Comparison of ENCODE assay signal across 8 cellular contexts in genomic region chr19:16247353-16248182, GRCh38. TPM values are rescaled to one million over a fixed set of nuclear protein-coding genes. Genes with fewer than 3 reads are reported as not detected.
DNase-seq lines count a peak whose midpoint lies in the region; ATAC-seq and TF ChIP-seq lines count a peak whose summit lies in the region.

No MANE protein-coding gene starts in this region.

- H3K27ac Mint-ChIP-seq in activated CD4-positive, alpha-beta T cell treated with anti-CD3 and anti-CD28 coated beads, Interleukin-2, amount 10 ng/mL, durations not matched to agents 7 days and 5 days, result peak overlapping the region; percentile 3

- H3K27me3 Mint-ChIP-seq in activated CD4-positive, alpha-beta T cell treated with anti-CD3 and anti-CD28 coated beads, Interleukin-2, amount 10 ng/mL, durations not matched to agents 7 days and 5 days, result peaks cover 8% of the 10 kb centered on the region

- peak; percentile 96 for TF ChIP-seq CTCF in AG04450 (IDR thresholded peaks at IDR 0.05; ENCODE audit: low read depth, low read length)
- TF ChIP-seq CTCF in choroid plexus epithelial cell (conservative IDR thresholded peaks at IDR 0.05; ENCODE audit: low read depth, low read length), result peak; percentile 96

- H3K27me3 ChIP-seq in AG04450 (ENCODE audit: control insufficient read depth, insufficient read depth, low read length), result no peaks in the 10 kb centered on the region

- DNase-seq in AG04450 (ENCODE audit: low read depth, low spot score) (peak; percentile 37), H4 (ENCODE audit: low spot score) (peak; percentile 79), NCI-H460 (ENCODE audit: extremely low read depth, low read depth) (peak; percentile 63), choroid plexus epithelial cell (ENCODE audit: low read depth) (peak; percentile 73), left kidney (ENCODE audit: low read depth, low spot score) (peak; percentile 90)
- DNase-seq in activated CD4-positive, alpha-beta T cell treated with anti-CD3 and anti-CD28 coated beads, Interleukin-2, amount 10 ng/mL, durations not matched to agents 7 days and 5 days, result peak; percentile 87
- peak; percentile 86 for DNase-seq in stimulated activated CD4-positive, alpha-beta T cell treated with anti-CD3 and anti-CD28 coated beads, Interleukin-4, amount 100 ng/mL, for 1 hour

- peaks cover 36% of the 10 kb centered on the region for H3K4me1 Mint-ChIP-seq in activated CD4-positive, alpha-beta T cell treated with anti-CD3 and anti-CD28 coated beads, Interleukin-2, amount 10 ng/mL, durations not matched to agents 7 days and 5 days

- no peak overlapping the region for H3K27ac ChIP-seq in AG04450 (ENCODE audit: low read depth, low read length)

- ATAC-seq in GM21723 (IDR thresholded peaks at IDR 0.05; ENCODE audit: unreplicated experiment), result no peak

- H3K9me3 ChIP-seq in AG04450 (ENCODE audit: control insufficient read depth, insufficient read depth, low read length), result peaks cover 3% of the 10 kb centered on the region; the same call in 1 of the 2 replicates

- H3K4me3 Mint-ChIP-seq in activated CD4-positive, alpha-beta T cell treated with anti-CD3 and anti-CD28 coated beads, Interleukin-2, amount 10 ng/mL, durations not matched to agents 7 days and 5 days, result no peak overlapping the region

- H3K36me3 Mint-ChIP-seq in activated CD4-positive, alpha-beta T cell treated with anti-CD3 and anti-CD28 coated beads, Interleukin-2, amount 10 ng/mL, durations not matched to agents 7 days and 5 days (ENCODE audit: low read depth), result peaks cover 3% of the 10 kb centered on the region

- POLR2A ChIA-PET in AG04450 (lab: Yijun Ruan, JAX), result interaction anchor here (0.6 to 1.7 kb wide), 5 partner anchors 77 to 135 kb away, joined by 3 to 7 read pairs (median 5); partner anchors contain the start of gene KLF2
- POLR2A ChIA-PET in activated CD4-positive, alpha-beta T cell treated with anti-CD3 and anti-CD28 coated beads, Interleukin-2, amount 10 ng/mL, durations not matched to agents 7 days and 5 days (lab: Charles Lee), result no interaction called here

- H3K4me3 ChIP-seq in AG04450 (ENCODE audit: low read depth, low read length), result no peak overlapping the region
- H3K4me3 ChIP-seq in choroid plexus epithelial cell (ENCODE audit: low read depth, low read length), result no peak overlapping the region

- H3K9me3 Mint-ChIP-seq in activated CD4-positive, alpha-beta T cell treated with anti-CD3 and anti-CD28 coated beads, Interleukin-2, amount 10 ng/mL, durations not matched to agents 7 days and 5 days, result no peaks in the 10 kb centered on the region

- CTCF ChIA-PET in AG04450 (lab: Charles Lee), result interaction anchor here (0.5 to 5.5 kb wide), 48 partner anchors 10 to 811 kb away, joined by 3 to 240 read pairs (median 4); no protein-coding TSS in a partner anchor
- CTCF ChIA-PET in activated CD4-positive, alpha-beta T cell treated with anti-CD3 and anti-CD28 coated beads, Interleukin-2, amount 10 ng/mL, durations not matched to agents 7 days and 5 days (lab: Charles Lee), result interaction anchor here (0.5 to 3.2 kb wide), 16 partner anchors 12 to 373 kb away, joined by 3 to 29 read pairs (median 3); no protein-coding TSS in a partner anchor

RNA-seq across cellular contexts. Expression of gene AP1M1, which starts 49.9 kb away (rescaled TPM):
- polyA plus RNA-seq in AG04450 (2011; rRNA removed), result 42.5 and 54.3 TPM in 2 replicates
- polyA minus RNA-seq in AG04450 (2011; rRNA and poly(A)+ RNA removed), result 59.5 and 63.7 TPM in 2 replicates
- 88.8 and 95.9 TPM in 2 replicates for total RNA-seq in H4 (2014; rRNA removed; shearing (Covaris generic))
- 38.0 and 43.4 TPM in 2 replicates for total RNA-seq in NCI-H460 (2014; rRNA removed; shearing (Covaris generic))
- polyA plus RNA-seq in NCI-H460 (2014; cell fraction: nucleus; rRNA removed), result 43.9 and 54.8 TPM in 2 replicates
- 100 to 1,000 TPM; 129 to 150 TPM for total RNA-seq in activated CD4-positive, alpha-beta T cell treated with anti-CD3 and anti-CD28 coated beads, Interleukin-2, amount 10 ng/mL, durations not matched to agents 7 days and 5 days

Comparison
In these comparisons a context has a peak if more than half of its experiments do, and no peak if none do; other contexts are left out.
1. DNase-seq: peak in every context shown above with its lines; median percentile 90 in left kidney; 87 in activated CD4-positive, alpha-beta T cell treated with anti-CD3 and anti-CD28 coated beads, Interleukin-2, amount 10 ng/mL, durations not matched to agents 7 days and 5 days; 86 in stimulated activated CD4-positive, alpha-beta T cell treated with anti-CD3 and anti-CD28 coated beads, Interleukin-4, amount 100 ng/mL, for 1 hour; 79 in H4; 73 in choroid plexus epithelial cell; 63 in NCI-H460; 37 in AG04450.